ENCODE assay signal across 9 cellular contexts in genomic region chr16:3171855-3172593, GRCh38. TPM values are rescaled to one million over a fixed set of nuclear protein-coding genes. Genes with fewer than 3 reads are reported as not detected.
A peak's percentile ranks its signal among the peaks of the same experiment; 100 is the strongest.
DNase-seq lines count a peak whose midpoint lies in the region; ATAC-seq, FAIRE-seq and TF ChIP-seq lines count a peak whose summit lies in the region.
"Had no signal": no experiment of that assay in that cellular context is flagged by ENCODE, and none has a peak within 500 bp of the region (broad histone marks: within the 10 kb centered on the region; RNA-seq: fewer than 3 reads in every experiment).

No MANE protein-coding gene starts in this region.

- H3K4me1 ChIP-seq in mucosa of descending colon (ENCODE audit: low read depth) = peaks cover 23% of the 10 kb centered on the region

- FAIRE-seq in D721Med (lab: Jason Lieb, UNC) = no peak

- no peaks in the 10 kb centered on the region for H3K9me3 ChIP-seq in mucosa of descending colon

- H3K27ac Mint-ChIP-seq in IgD-negative memory B cell = peak overlapping the region; percentile 77 to 93 (median 80)

- ATAC-seq in mucosa of descending colon = peak; percentile 17
- no peak for ATAC-seq in HG03520 (IDR thresholded peaks at IDR 0.05; ENCODE audit: unreplicated experiment)
- ATAC-seq in GM21515 (IDR thresholded peaks at IDR 0.05; ENCODE audit: unreplicated experiment) = no peak

- H3K27me3 Mint-ChIP-seq in IgD-negative memory B cell = peaks cover 57% of the 10 kb centered on the region

- no peaks in the 10 kb centered on the region for H3K36me3 ChIP-seq in mucosa of descending colon (ENCODE audit: low read depth)

- peaks cover 12 to 22% (median 16%) of the 10 kb centered on the region in 3 donors for H3K4me1 Mint-ChIP-seq in IgD-negative memory B cell

- peak; percentile 29 for DNase-seq in EH (ENCODE audit: low read depth)
- peak; percentile 50 for DNase-seq in activated naive CD4-positive, alpha-beta T cell treated with Interleukin-2 at 50 U/mL for 16 hours
- DNase-seq in mucosa of descending colon = no peak
- DNase-seq in midbrain (lab: John Stamatoyannopoulos, UW) = no peak
- no peak for DNase-seq in D721Med (ENCODE audit: insufficient read length, low spot score)

- intact Hi-C loops in mucosa of descending colon (cut with DNase I, micrococcal nuclease) = no loop called here

- H3K36me3 Mint-ChIP-seq in IgD-negative memory B cell = peaks cover under 1% of the 10 kb centered on the region

- H3K4me3 ChIP-seq in mucosa of descending colon = no peak overlapping the region

- TF ChIP-seq CTCF in mucosa of descending colon (IDR thresholded peaks at IDR 0.05) = no peak
- TF ChIP-seq CTCF in D721Med (IDR thresholded peaks at IDR 0.05; ENCODE audit: insufficient read depth, missing control alignments) = no peak

- peak overlapping the region; percentile 67 to 79 (median 70) for H3K4me3 Mint-ChIP-seq in IgD-negative memory B cell

- peaks cover 0 to 7% (median 0%) of the 10 kb centered on the region in 3 donors for H3K9me3 Mint-ChIP-seq in IgD-negative memory B cell

RNA-seq across cellular contexts. Expression of gene OR1F1, which starts 16.0 kb away (rescaled TPM):
- polyA plus RNA-seq in IgD-negative memory B cell = not detected
- not detected for total RNA-seq in mucosa of descending colon
- polyA plus RNA-seq: adipose tissue had no signal

RNA-seq across cellular contexts. Expression of gene ZNF213, which starts 37.2 kb away (rescaled TPM):
- polyA plus RNA-seq in IgD-negative memory B cell = 1.9 TPM
- total RNA-seq in mucosa of descending colon = 10 to 100 TPM; 10.3 to 18.1 (median 14.1) TPM

RNA-seq across cellular contexts. Expression of gene ZNF205, which starts 59.6 kb away (rescaled TPM):
- not detected for polyA plus RNA-seq in IgD-negative memory B cell
- total RNA-seq in mucosa of descending colon = 10 to 100 TPM in 2 of 3 donors, 1 to 10 TPM in 1; 8.5 to 10.2 (median 10.2) TPM

Comparison
In these comparisons a context has a peak if more than half of its experiments do, and no peak if none do; other contexts are left out.
1. DNase-seq: peak in EH (single experiment) and activated naive CD4-positive, alpha-beta T cell treated with Interleukin-2 at 50 U/mL for 16 hours (single experiment); none in mucosa of descending colon (0 of 3), midbrain (single experiment) and D721Med (single experiment).